12 cellular contexts compared by ENCODE assay signal in the genomic region with DNA sequence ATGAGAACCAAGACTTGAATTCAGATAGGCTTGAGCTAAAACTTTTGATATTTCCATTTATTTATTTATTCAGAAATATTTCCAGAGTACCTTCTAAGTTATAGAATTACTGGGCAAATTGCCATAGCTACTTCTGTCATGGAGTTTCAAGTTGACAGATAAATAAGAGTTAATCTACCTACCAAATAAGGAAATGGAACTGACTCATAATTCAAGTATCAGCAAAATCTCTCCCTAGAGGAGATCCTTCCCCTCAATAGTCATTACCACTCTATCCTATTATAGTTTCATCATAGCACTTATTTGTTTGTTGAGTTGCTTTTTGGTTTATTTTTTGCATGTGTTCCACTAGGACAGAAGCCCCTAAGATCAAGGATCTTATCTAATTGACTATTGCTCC. TPM values are rescaled to one million over a fixed set of nuclear protein-coding genes. Genes with fewer than 3 reads are reported as not detected.
DNase-seq lines count a peak whose midpoint lies in the region; ATAC-seq and TF ChIP-seq lines count a peak whose summit lies in the region.
"Had no signal": no experiment of that assay in that cellular context is flagged by ENCODE, and none has a peak within 500 bp of the region (broad histone marks: within the 10 kb centered on the region; RNA-seq: fewer than 3 reads in every experiment).

No MANE protein-coding gene starts in this region.

- DNase-seq in H4 (ENCODE audit: low spot score) = peak; percentile 8
- peak; percentile 71 for DNase-seq in retinal pigment epithelial cell (ENCODE audit: low read depth)
- no peak for DNase-seq in GM13977 (ENCODE audit: low spot score)
- DNase-seq in stimulated activated CD4-positive, alpha-beta T cell treated with anti-CD3 and anti-CD28 coated beads, Interleukin-12 subunit alpha, Interleukin-12 subunit beta, amount 100 ng/mL, for 4 hours = no peak
- DNase-seq in stimulated activated naive CD8-positive, alpha-beta T cell treated with anti-CD3 and anti-CD28 coated beads, Interleukin-15, Interleukin-2, amounts not matched to agents 100 U/mL and 50 U/mL, for 24 hours = no peak
- DNase-seq: Calu3; dermis blood vessel endothelial cell; foreskin fibroblast; NCI-H1930; stimulated activated CD4-positive, alpha-beta T cell treated with anti-CD3 and anti-CD28 coated beads, Interleukin-15, amount 100 ng/mL, for 24 hours had no signal

- no peak for TF ChIP-seq CTCF in retinal pigment epithelial cell (conservative IDR thresholded peaks at IDR 0.05; ENCODE audit: low read depth, low read length)
- TF ChIP-seq CTCF in GM13977 (IDR thresholded peaks at IDR 0.05; ENCODE audit: extremely low read depth, insufficient read depth, missing control alignments) = no peak

- ATAC-seq in GM18909 (IDR thresholded peaks at IDR 0.05; ENCODE audit: poor library complexity, unreplicated experiment) = peak; percentile 84
- ATAC-seq in HG03565 (IDR thresholded peaks at IDR 0.05; ENCODE audit: unreplicated experiment) = peak; percentile 80
- no peak for ATAC-seq in stimulated activated naive CD8-positive, alpha-beta T cell treated with anti-CD3 and anti-CD28 coated beads, Interleukin-15, Interleukin-2, amounts not matched to agents 100 U/mL and 50 U/mL, for 24 hours

- in situ Hi-C loops in GM13977 (cut with MboI; ENCODE audit: low pct_unique_long_range_greater_than_20kb, low sequenced_read_pairs, unreplicated experiment) = no loop called here

- no peak overlapping the region for H3K4me3 ChIP-seq in retinal pigment epithelial cell (ENCODE audit: low read length)

RNA-seq across cellular contexts. Expression of a gene that starts 48.8 kb away (rescaled TPM):
- total RNA-seq in H4 (2014; rRNA removed; shearing (Covaris generic)) = 1.5 and 2.8 TPM in 2 replicates

Comparison
In these comparisons a context has a peak if more than half of its experiments do, and no peak if none do; other contexts are left out.
1. DNase-seq: peak in H4 (single experiment) and retinal pigment epithelial cell (single experiment); none in GM13977 (single experiment), stimulated activated CD4-positive, alpha-beta T cell treated with anti-CD3 and anti-CD28 coated beads, Interleukin-12 subunit alpha, Interleukin-12 subunit beta, amount 100 ng/mL, for 4 hours (single experiment) and stimulated activated naive CD8-positive, alpha-beta T cell treated with anti-CD3 and anti-CD28 coated beads, Interleukin-15, Interleukin-2, amounts not matched to agents 100 U/mL and 50 U/mL, for 24 hours (single experiment).